ENCODE assay signal across 2 cellular contexts in genomic region chr1:201591348-201591747, GRCh38.
TF ChIP-seq lines count a peak whose summit lies in the region.

No MANE protein-coding gene starts in this region.

TF ChIP-seq in A549, 52 proteins besides CTCF, POLR2A, EP300 and RAD21 (continued from another document):
- TF ChIP-seq GATA3 (IDR thresholded peaks at IDR 0.05; ENCODE audit: borderline replicate concordance) = no peak
- TF ChIP-seq NR3C1 (IDR thresholded peaks at IDR 0.05) = no peak
- TF ChIP-seq HOXB5 (CRISPR knock-in tag; IDR thresholded peaks at IDR 0.05) = no peak
- TF ChIP-seq NFE2L2 (conservative IDR thresholded peaks at IDR 0.05; ENCODE audit: low read length) = no peak
- no peak for TF ChIP-seq PBX3 (IDR thresholded peaks at IDR 0.05)
- TF ChIP-seq ZSCAN20 (CRISPR knock-in tag; IDR thresholded peaks at IDR 0.05) = no peak
- TF ChIP-seq, protein P1, sequence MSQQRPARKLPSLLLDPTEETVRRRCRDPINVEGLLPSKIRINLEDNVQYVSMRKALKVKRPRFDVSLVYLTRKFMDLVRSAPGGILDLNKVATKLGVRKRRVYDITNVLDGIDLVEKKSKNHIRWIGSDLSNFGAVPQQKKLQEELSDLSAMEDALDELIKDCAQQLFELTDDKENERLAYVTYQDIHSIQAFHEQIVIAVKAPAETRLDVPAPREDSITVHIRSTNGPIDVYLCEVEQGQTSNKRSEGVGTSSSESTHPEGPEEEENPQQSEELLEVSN (IDR thresholded peaks at IDR 0.05; ENCODE audit: borderline replicate concordance, low read depth) = no peak
- TF ChIP-seq CHD2 (IDR thresholded peaks at IDR 0.05; ENCODE audit: low read length, partially characterized antibody) = no peak
- no peak for TF ChIP-seq RARB (CRISPR knock-in tag; IDR thresholded peaks at IDR 0.05)
- no peak for TF ChIP-seq NPAS2 (CRISPR knock-in tag; IDR thresholded peaks at IDR 0.05; ENCODE audit: borderline replicate concordance)

TF ChIP-seq in IMR-90, 13 proteins besides CTCF, POLR2A, EP300 and RAD21 (continued from another document):
- TF ChIP-seq RFX5 (IDR thresholded peaks at IDR 0.05; ENCODE audit: low read depth, low read length) (no peak), NFE2L2 (IDR thresholded peaks at IDR 0.05; ENCODE audit: low read depth, low read length) (no peak), USF2 (IDR thresholded peaks at IDR 0.05; ENCODE audit: low read depth, low read length) (no peak), MXI1 (IDR thresholded peaks at IDR 0.05; ENCODE audit: borderline replicate concordance, low read depth, low read length) (no peak), BHLHE40 (IDR thresholded peaks at IDR 0.05; ENCODE audit: low read depth, low read length) (no peak), CHD1 (IDR thresholded peaks at IDR 0.05; ENCODE audit: low read depth, low read length) (no peak), ELK1 (IDR thresholded peaks at IDR 0.05; ENCODE audit: borderline replicate concordance, low read depth, low read length) (no peak), FOS (IDR thresholded peaks at IDR 0.05; ENCODE audit: low read depth, low read length) (no peak)
